Comparison of ENCODE assay signal across 8 cellular contexts in genomic region chr9:34126207-34127034, GRCh38. TPM values are rescaled to one million over a fixed set of nuclear protein-coding genes. Genes with fewer than 3 reads are reported as not detected.
A peak's percentile ranks its signal among the peaks of the same experiment; 100 is the strongest.
DNase-seq lines count a peak whose midpoint lies in the region; ATAC-seq and TF ChIP-seq lines count a peak whose summit lies in the region.

TSS of gene DCAF12 (minus strand) at chr9:34126698. CDS start at chr9:34126431, 267 bp downstream.

- POLR2A ChIA-PET in activated CD8-positive, alpha-beta T cell treated with anti-CD3 and anti-CD28 coated beads for 36 hours (lab: Charles Lee), result interaction anchor here (0.6 to 1.9 kb wide), 4 partner anchors 36 to 869 kb away, joined by 3 to 7 read pairs (median 4); no protein-coding TSS in a partner anchor

- no peak for TF ChIP-seq POLR2A in lower leg skin (IDR thresholded peaks at IDR 0.05)

- peaks cover 37% of the 10 kb centered on the region for H3K4me1 Mint-ChIP-seq in activated CD8-positive, alpha-beta T cell treated with anti-CD3 and anti-CD28 coated beads for 36 hours (ENCODE audit: low read depth)

- TF ChIP-seq CTCF in activated CD8-positive, alpha-beta T cell treated with anti-CD3 and anti-CD28 coated beads for 36 hours (IDR thresholded peaks at IDR 0.05), result no peak
- TF ChIP-seq CTCF in lower leg skin (IDR thresholded peaks at IDR 0.05), result no peak

- intact Hi-C loops in activated CD8-positive, alpha-beta T cell treated with anti-CD3 and anti-CD28 coated beads for 36 hours (cut with micrococcal nuclease), result loop anchor here (10.0 kb wide), 1 partner anchor 128 kb away; no protein-coding TSS in a partner anchor
- intact Hi-C loops in lower leg skin (cut with DNase I; ENCODE audit: low total_unique reads), result loop anchor here (10.0 kb wide), 1 partner anchor 248 kb away; the partner anchor contains the start of gene MYORG

- H3K4me3 ChIP-seq in lower leg skin (ENCODE audit: low read depth, poor library complexity, severe bottlenecking), result peak within 1 kb of the TSS; percentile 61

- peaks cover 34% of the 10 kb centered on the region for H3K36me3 Mint-ChIP-seq in activated CD8-positive, alpha-beta T cell treated with anti-CD3 and anti-CD28 coated beads for 36 hours (ENCODE audit: low read depth)

- ATAC-seq in GM19372 (IDR thresholded peaks at IDR 0.05; ENCODE audit: low read depth, unreplicated experiment) (peak; percentile 78), HG03521 (IDR thresholded peaks at IDR 0.05; ENCODE audit: unreplicated experiment) (peak; percentile 77)
- ATAC-seq in activated CD8-positive, alpha-beta T cell treated with anti-CD3 and anti-CD28 coated beads for 36 hours, result peak; percentile 95

- DNase-seq in CD1c-positive myeloid dendritic cell (ENCODE audit: extremely low spot score) (peak; percentile 97), NCI-H748 (lab: John Stamatoyannopoulos, UW; ENCODE audit: unreplicated experiment) (peak; percentile 97), ecto neural progenitor cell (ENCODE audit: low spot score) (peak; percentile 96), lower leg skin (ENCODE audit: low spot score in 2 of 2) (peak; percentile 89 to 98)
- peak; percentile 92 for DNase-seq in activated CD8-positive, alpha-beta T cell treated with anti-CD3 and anti-CD28 coated beads for 36 hours
- peak; percentile 85 for DNase-seq in stimulated activated CD4-positive, alpha-beta T cell treated with anti-CD3 and anti-CD28 coated beads, Interleukin-4, amount 100 ng/mL, for 4 hours

- WGBS in lower leg skin, 2 donors, result 0% methylated on average over 57 to 67 of the region's 67 CpGs

- H3K4me3 Mint-ChIP-seq in activated CD8-positive, alpha-beta T cell treated with anti-CD3 and anti-CD28 coated beads for 36 hours, result peak within 1 kb of the TSS; percentile 98

- CTCF ChIA-PET in activated CD8-positive, alpha-beta T cell treated with anti-CD3 and anti-CD28 coated beads for 36 hours (lab: Charles Lee), result interaction anchor here (1.4 kb wide), 1 partner anchor 31 kb away, joined by 3 read pairs; no protein-coding TSS in a partner anchor

- peak within 1 kb of the TSS; percentile 97 for H3K27ac Mint-ChIP-seq in activated CD8-positive, alpha-beta T cell treated with anti-CD3 and anti-CD28 coated beads for 36 hours

- no peaks in the 10 kb centered on the region for H3K9me3 Mint-ChIP-seq in activated CD8-positive, alpha-beta T cell treated with anti-CD3 and anti-CD28 coated beads for 36 hours

- no peaks in the 10 kb centered on the region for H3K27me3 Mint-ChIP-seq in activated CD8-positive, alpha-beta T cell treated with anti-CD3 and anti-CD28 coated beads for 36 hours

RNA-seq across cellular contexts. Expression of gene DCAF12, which starts in this region (rescaled TPM):
- total RNA-seq in activated CD8-positive, alpha-beta T cell treated with anti-CD3 and anti-CD28 coated beads for 36 hours, result 10 to 100 TPM; 30.5 to 34.7 TPM
- 10 to 100 TPM; 21.9 to 30.7 (median 26.8) TPM for total RNA-seq in lower leg skin

Comparison
In these comparisons a context has a peak if more than half of its experiments do, and no peak if none do; other contexts are left out.
1. Peak in every context shown above with its lines: DNase-seq, ATAC-seq and H3K4me3 ChIP-seq.